ENCODE assay signal across 19 cellular contexts in genomic region chr4:76606662-76607265, GRCh38.
A peak's percentile ranks its signal among the peaks of the same experiment; 100 is the strongest.
DNase-seq lines count a peak whose midpoint lies in the region; FAIRE-seq and TF ChIP-seq lines count a peak whose summit lies in the region.
"Had no signal": no experiment of that assay in that cellular context is flagged by ENCODE, and none has a peak within 500 bp of the region (broad histone marks: within the 10 kb centered on the region; RNA-seq: fewer than 3 reads in every experiment).

No MANE protein-coding gene starts in this region.

- H3K27me3 ChIP-seq in stomach (no peaks in the 10 kb centered on the region), testis (no peaks in the 10 kb centered on the region)
- H3K27me3 ChIP-seq: right atrium auricular region, upper lobe of left lung had no signal

- TF ChIP-seq POLR2A in stomach (IDR thresholded peaks at IDR 0.05) (no peak), testis (IDR thresholded peaks at IDR 0.05) (no peak)

- H3K36me3 ChIP-seq in stomach = no peaks in the 10 kb centered on the region
- no peaks in the 10 kb centered on the region for H3K36me3 ChIP-seq in testis (ENCODE audit: low read depth, missing control alignments)
- H3K36me3 ChIP-seq: right atrium auricular region, upper lobe of left lung had no signal

- whole genome bisulfite sequencing in stomach, 5 donors = 19 to 95% (median 90%) methylated on average over 1 of the region's 1 CpG
- 38 to 89% methylated on average over 1 of the region's 1 CpG for WGBS in testis, 2 donors

- TF ChIP-seq CTCF in fibroblast of mammary gland (conservative IDR thresholded peaks at IDR 0.05; ENCODE audit: control insufficient read depth, insufficient read depth, low read depth, low read length) (no peak), stomach (IDR thresholded peaks at IDR 0.05) (no peak), testis (IDR thresholded peaks at IDR 0.05) (no peak)

- H3K27ac ChIP-seq in stomach = peak overlapping the region; percentile 21 to 50 (median 37)
- H3K27ac ChIP-seq in testis = no peak overlapping the region
- H3K27ac ChIP-seq: right atrium auricular region, RWPE1, upper lobe of left lung had no signal

- intact Hi-C loops in stomach (cut with DNase I; ENCODE audit: low total_unique reads) = no loop called here
- intact Hi-C loops in testis (cut with DNase I; ENCODE audit: low total_unique reads) = no loop called here

- H3K9me3 ChIP-seq in stomach = no peaks in the 10 kb centered on the region
- H3K9me3 ChIP-seq in testis = no peaks in the 10 kb centered on the region
- H3K9me3 ChIP-seq: right atrium auricular region, upper lobe of left lung had no signal

- FAIRE-seq in HTR-8/SVneo (lab: Jason Lieb, UNC) = no peak
- FAIRE-seq: endothelial cell of umbilical vein had no signal

- TF ChIP-seq EP300 in stomach (IDR thresholded peaks at IDR 0.05) = no peak

- H3K4me1 ChIP-seq in stomach (peaks cover 6 to 77% (median 35%) of the 10 kb centered on the region in 4 donors), testis (no peaks in the 10 kb centered on the region)

- DNase-seq in NCI-H1417 (lab: John Stamatoyannopoulos, UW) (peak in 2 of 3 experiments; percentile 10 to 50), NCI-H1417 treated with DMSO at 0.1 percent for 48 hours (lab: John Stamatoyannopoulos, UW) (no peak), NCI-H69 (lab: John Stamatoyannopoulos, UW) (peak; percentile 39), fibroblast of mammary gland (ENCODE audit: low read depth) (peak; percentile 36), stomach (no peak), testis (no peak), HTR-8/SVneo (ENCODE audit: insufficient read length, low spot score) (no peak)
- DNase-seq in activated naive CD4-positive, alpha-beta T cell treated with anti-CD3 and anti-CD28 coated beads, Interleukin-2, amount 50 U/mL, for 16 hours = no peak
- DNase-seq: activated CD4-positive, alpha-beta T cell treated with anti-CD3 and anti-CD28 coated beads for 36 hours; activated naive CD8-positive, alpha-beta T cell treated with anti-CD3 and anti-CD28 coated beads for 36 hours; activated T-cell treated with anti-CD3 and anti-CD28 coated beads for 4 hours; left ventricle myocardium superior; NCI-H1092; NCI-H524 treated with DMSO at 0.1 percent for 48 hours; stimulated activated CD4-positive, alpha-beta T cell treated with anti-CD3 and anti-CD28 coated beads, Interleukin-4, amount 100 ng/mL, for 4 hours; upper lobe of left lung had no signal

- no peak overlapping the region for H3K4me3 ChIP-seq in fibroblast of mammary gland (ENCODE audit: control insufficient read depth, low read depth, low read length)
- no peak overlapping the region for H3K4me3 ChIP-seq in stomach
- H3K4me3 ChIP-seq in testis = no peak overlapping the region
- H3K4me3 ChIP-seq: right atrium auricular region, upper lobe of left lung had no signal

Comparison
In these comparisons a context has a peak if more than half of its experiments do, and no peak if none do; other contexts are left out.
1. DNase-seq: peak in NCI-H1417 (2 of 3), NCI-H69 (single experiment) and fibroblast of mammary gland (single experiment); none in NCI-H1417 treated with DMSO at 0.1 percent for 48 hours (single experiment), stomach (single experiment), testis (single experiment), activated naive CD4-positive, alpha-beta T cell treated with anti-CD3 and anti-CD28 coated beads, Interleukin-2, amount 50 U/mL, for 16 hours (single experiment) and HTR-8/SVneo (single experiment).
2. H3K27ac ChIP-seq: peak in stomach (5 of 5); none in testis (0 of 2).